25 cellular contexts compared by ENCODE assay signal in genomic region chr6:55469829-55470438, GRCh38.
A peak's percentile ranks its signal among the peaks of the same experiment; 100 is the strongest.
DNase-seq lines count a peak whose midpoint lies in the region; ATAC-seq, FAIRE-seq and TF ChIP-seq lines count a peak whose summit lies in the region.
"Had no signal": no experiment of that assay in that cellular context is flagged by ENCODE, and none has a peak within 500 bp of the region (broad histone marks: within the 10 kb centered on the region; RNA-seq: fewer than 3 reads in every experiment).

No MANE protein-coding gene starts in this region.

- intact Hi-C loops in HepG2 (cut with micrococcal nuclease; ENCODE audit: unreplicated experiment) (no loop called here), right lobe of liver (cut with DNase I) (no loop called here), tibial artery (cut with DNase I; ENCODE audit: low total_unique reads) (no loop called here)

- ATAC-seq in HepG2, result no peak
- ATAC-seq in right lobe of liver, result no peak
- ATAC-seq: activated T-cell treated with anti-CD3 and anti-CD28 coated beads, Interleukin-2, amount 50 U/mL, for 4 hours; HCT116; naive thymus-derived CD8-positive, alpha-beta T cell; stimulated activated effector memory CD8-positive, alpha-beta T cell treated with anti-CD3 and anti-CD28 coated beads, Interleukin-12 subunit alpha, Interleukin-12 subunit beta, amount 100 ng/mL, for 72 hours had no signal

- H3K36me3 ChIP-seq in HepG2 (replicated peaks in 1 of 2; ENCODE audit: control insufficient read depth in 1 of 2, insufficient read depth in 2 of 2, low read length in 2 of 2) (no peaks in the 10 kb centered on the region), right lobe of liver (no peaks in the 10 kb centered on the region), GM23248 (ENCODE audit: low read depth) (no peaks in the 10 kb centered on the region), tibial artery (no peaks in the 10 kb centered on the region)
- H3K36me3 ChIP-seq: ovary, sigmoid colon had no signal

- H3K27me3 ChIP-seq in HepG2 (ENCODE audit: control insufficient read depth in 1 of 2, insufficient read depth in 2 of 2, low read length in 2 of 2) (no peaks in the 10 kb centered on the region; a peak in 1 of 5 replicates), right lobe of liver (no peaks in the 10 kb centered on the region), GM23248 (replicated peaks; ENCODE audit: insufficient read depth) (no peaks in the 10 kb centered on the region), tibial artery (no peaks in the 10 kb centered on the region)
- H3K27me3 ChIP-seq: ovary, sigmoid colon had no signal

- no peak for TF ChIP-seq RAD21 in HepG2 (CRISPR knock-in tag; IDR thresholded peaks at IDR 0.05)

- H3K4me3 Mint-ChIP-seq in glutamatergic neuron (ENCODE audit: unreplicated experiment), result no peak overlapping the region
- H3K4me3 Mint-ChIP-seq: activated T-cell treated with anti-CD3 and anti-CD28 coated beads, Interleukin-2, amount 50 U/mL, for 4 hours; naive thymus-derived CD8-positive, alpha-beta T cell; stimulated activated effector memory CD8-positive, alpha-beta T cell treated with anti-CD3 and anti-CD28 coated beads, Interleukin-12 subunit alpha, Interleukin-12 subunit beta, amount 100 ng/mL, for 72 hours had no signal

- no peaks in the 10 kb centered on the region for H3K27me3 Mint-ChIP-seq in glutamatergic neuron (ENCODE audit: unreplicated experiment)
- H3K27me3 Mint-ChIP-seq: naive thymus-derived CD8-positive, alpha-beta T cell had no signal

- CTCF ChIA-PET in HepG2 (lab: Yijun Ruan, JAX; ENCODE audit: low intra/inter-chr PET ratio, low total read pairs), result no interaction called here

- H3K4me1 Mint-ChIP-seq in glutamatergic neuron (ENCODE audit: low read depth, unreplicated experiment), result no peaks in the 10 kb centered on the region
- H3K4me1 Mint-ChIP-seq: naive thymus-derived CD8-positive, alpha-beta T cell; stimulated activated effector memory CD8-positive, alpha-beta T cell treated with anti-CD3 and anti-CD28 coated beads, Interleukin-12 subunit alpha, Interleukin-12 subunit beta, amount 100 ng/mL, for 72 hours had no signal

- no peak overlapping the region for H3K4me2 ChIP-seq in HepG2 (ENCODE audit: low read depth, low read length)
- H3K4me2 ChIP-seq in GM23248 (ENCODE audit: unreplicated experiment), result no peak overlapping the region

- H4K20me1 ChIP-seq in HepG2 (ENCODE audit: insufficient read depth, low read length) (no peaks in the 10 kb centered on the region), GM23248 (ENCODE audit: insufficient read depth) (no peaks in the 10 kb centered on the region)

- TF ChIP-seq EP300 in HepG2 (IDR thresholded peaks at IDR 0.05; ENCODE audit: low read depth in 2 of 2, low read length in 2 of 2) (no peak), HepG2 (CRISPR knock-in tag; IDR thresholded peaks at IDR 0.05; ENCODE audit: borderline replicate concordance) (no peak)

- no peaks in the 10 kb centered on the region for H3K9me3 Mint-ChIP-seq in glutamatergic neuron (ENCODE audit: unreplicated experiment)

- in situ Hi-C loops in HepG2 (cut with HindIII; ENCODE audit: extremely low pct_ligation_motif_present, low pct_unique_long_range_greater_than_20kb), result no loop called here
- in situ Hi-C loops in GM23248 (cut with MboI), result no loop called here

- no peaks in the 10 kb centered on the region for H3K9me2 ChIP-seq in GM23248 (ENCODE audit: insufficient read depth)

- H3F3A ChIP-seq in GM23248 (ENCODE audit: insufficient read depth), result no peaks in the 10 kb centered on the region

- no peak overlapping the region for H2AFZ ChIP-seq in HepG2 (ENCODE audit: low read length)
- H2AFZ ChIP-seq in GM23248, result no peak overlapping the region

- H3K27ac ChIP-seq in HepG2 (ENCODE audit: extremely low read length, insufficient read depth, low read length), result no peak overlapping the region
- H3K27ac ChIP-seq in right lobe of liver, result no peak overlapping the region
- H3K27ac ChIP-seq in GM23248, result no peak overlapping the region
- H3K27ac ChIP-seq in tibial artery, result no peak overlapping the region
- H3K27ac ChIP-seq: ovary had no signal

- 1% methylated on average over 6 of the region's 6 CpGs for WGBS in HepG2 (ENCODE audit: low lambda C conversion rate)
- WGBS in right lobe of liver (ENCODE audit: insufficient coverage, low coverage, low lambda C conversion rate, missing lambda C conversion rate), result 38% methylated on average over 6 of the region's 6 CpGs
- 47% methylated on average over 6 of the region's 6 CpGs for WGBS in GM23248 (ENCODE audit: low coverage in 1 of 2, low lambda C conversion rate in 2 of 2, missing lambda C conversion rate in 2 of 2), 2 experiments

- H3K4me3 ChIP-seq in HepG2 (replicated peaks in 1 of 3; ENCODE audit: insufficient read depth in 1 of 3, low read depth in 2 of 3, low read length in 3 of 3) (no peak overlapping the region), right lobe of liver (no peak overlapping the region), fibroblast of pulmonary artery (replicated peaks; ENCODE audit: low read depth, low read length) (no peak overlapping the region), GM23248 (no peak overlapping the region), tibial artery (no peak overlapping the region)
- H3K4me3 ChIP-seq: ovary, sigmoid colon had no signal

- BruUV-seq in HepG2 (replicated peaks; lab: Mats Ljungman, UMichigan), result no TSS peak

- no peak for TF ChIP-seq CTCF in HepG2 (CRISPR knock-in tag; IDR thresholded peaks at IDR 0.05)
- no peak for TF ChIP-seq CTCF in right lobe of liver (IDR thresholded peaks at IDR 0.05)
- no peak for TF ChIP-seq CTCF in fibroblast of pulmonary artery (IDR thresholded peaks at IDR 0.05; ENCODE audit: low read length, missing control alignments)
- no peak for TF ChIP-seq CTCF in glutamatergic neuron (IDR thresholded peaks at IDR 0.05; ENCODE audit: partially characterized antibody, unreplicated experiment)
- no peak for TF ChIP-seq CTCF in tibial artery (IDR thresholded peaks at IDR 0.05)

- no peaks in the 10 kb centered on the region for H3K79me2 ChIP-seq in HepG2 (ENCODE audit: insufficient read depth, low read length)
- H3K79me2 ChIP-seq in GM23248 (ENCODE audit: insufficient read depth), result no peaks in the 10 kb centered on the region

- POLR2A ChIA-PET in HepG2 (lab: Yijun Ruan, JAX), result no interaction called here

- no peak for TF ChIP-seq POLR2A in HepG2 (IDR thresholded peaks at IDR 0.05; ENCODE audit: insufficient read depth in 1 of 2, low read depth in 2 of 2, low read length in 2 of 2)
- no peak for TF ChIP-seq POLR2A in right lobe of liver (IDR thresholded peaks at IDR 0.05)

- DNase-seq in HepG2 (ENCODE audit: low spot score), result no peak
- DNase-seq in right lobe of liver, result no peak
- DNase-seq in astrocyte of the hippocampus (ENCODE audit: low read depth, low spot score), result peak; percentile 5
- DNase-seq in fibroblast of pulmonary artery (ENCODE audit: low read depth), result peak; percentile 13
- DNase-seq in smooth muscle cell of the brain vasculature (ENCODE audit: low read depth, low spot score), result peak; percentile 32
- no peak for DNase-seq in glutamatergic neuron
- DNase-seq in GM23248, result no peak
- no peak for DNase-seq in tibial artery
- DNase-seq: activated naive CD4-positive, alpha-beta T cell treated with Interleukin-2 at 50 U/mL for 16 hours; activated T-cell treated with anti-CD3 and anti-CD28 coated beads, Interleukin-2, amount 50 U/mL, for 4 hours; amygdala; effector CD4-positive, alpha-beta T cell; erythroblast; KG1; naive thymus-derived CD8-positive, alpha-beta T cell; NCI-H1048; NCI-H187 treated with DMSO at 0.1 percent for 48 hours; NCI-H226; NCI-H774; ovary; SIG-M5; sigmoid colon; T-helper 1 cell had no signal

- H3K36me3 Mint-ChIP-seq in glutamatergic neuron (ENCODE audit: unreplicated experiment), result no peaks in the 10 kb centered on the region
- H3K36me3 Mint-ChIP-seq: naive thymus-derived CD8-positive, alpha-beta T cell; stimulated activated effector memory CD8-positive, alpha-beta T cell treated with anti-CD3 and anti-CD28 coated beads, Interleukin-12 subunit alpha, Interleukin-12 subunit beta, amount 100 ng/mL, for 72 hours had no signal

- no peak overlapping the region for H3K9ac ChIP-seq in HepG2 (ENCODE audit: insufficient read depth, low read depth, low read length)
- no peak overlapping the region for H3K9ac ChIP-seq in GM23248

- no peak for FAIRE-seq in HepG2 (lab: Jason Lieb, UNC)

- H3K9me3 ChIP-seq in HepG2 (ENCODE audit: low read length) (no peaks in the 10 kb centered on the region), right lobe of liver (no peaks in the 10 kb centered on the region), GM23248 (ENCODE audit: low read depth) (no peaks in the 10 kb centered on the region), tibial artery (no peaks in the 10 kb centered on the region)
- H3K9me3 ChIP-seq: ovary, sigmoid colon had no signal

- H3K4me1 ChIP-seq in HepG2 (ENCODE audit: insufficient read depth, low read length) (no peaks in the 10 kb centered on the region), right lobe of liver (no peaks in the 10 kb centered on the region), GM23248 (ENCODE audit: insufficient read depth) (peaks cover 3% of the 10 kb centered on the region; the same call in 1 of the 2 replicates), tibial artery (no peaks in the 10 kb centered on the region)
- H3K4me1 ChIP-seq: sigmoid colon had no signal

- H3K27ac Mint-ChIP-seq in glutamatergic neuron (ENCODE audit: unreplicated experiment), result no peak overlapping the region
- H3K27ac Mint-ChIP-seq: naive thymus-derived CD8-positive, alpha-beta T cell; stimulated activated effector memory CD8-positive, alpha-beta T cell treated with anti-CD3 and anti-CD28 coated beads, Interleukin-12 subunit alpha, Interleukin-12 subunit beta, amount 100 ng/mL, for 72 hours had no signal

TF ChIP-seq in HepG2, 621 proteins besides CTCF, POLR2A, EP300 and RAD21 (continues in another document):
- TF ChIP-seq PCBP1 (IDR thresholded peaks at IDR 0.05; ENCODE audit: borderline replicate concordance, low read depth, low read length) (no peak), MAFK (conservative IDR thresholded peaks at IDR 0.05 in 1 of 2, IDR thresholded peaks at IDR 0.05 in 1 of 2; ENCODE audit: low read length in 2 of 2) (peak; percentile 44 to 74), ZNF224 (CRISPR knock-in tag; IDR thresholded peaks at IDR 0.05) (no peak)

Comparison
In these comparisons a context has a peak if more than half of its experiments do, and no peak if none do; other contexts are left out.
1. DNase-seq: peak in astrocyte of the hippocampus (single experiment), fibroblast of pulmonary artery (single experiment) and smooth muscle cell of the brain vasculature (single experiment); none in HepG2 (single experiment), right lobe of liver (0 of 3), glutamatergic neuron (single experiment), GM23248 (single experiment) and tibial artery (0 of 2).